Comparison of ENCODE assay signal across 9 cellular contexts in genomic region chr6:2110504-2110903, GRCh38.
DNase-seq lines count a peak whose midpoint lies in the region; ATAC-seq and TF ChIP-seq lines count a peak whose summit lies in the region.
"Had no signal": no experiment of that assay in that cellular context is flagged by ENCODE, and none has a peak within 500 bp of the region (broad histone marks: within the 10 kb centered on the region; RNA-seq: fewer than 3 reads in every experiment).

No MANE protein-coding gene starts in this region.

- no peak for TF ChIP-seq CTCF in coronary artery (IDR thresholded peaks at IDR 0.05)

- DNase-seq in ACHN (peak; percentile 11), coronary artery (ENCODE audit: low spot score) (no peak), NCI-H1048 (lab: John Stamatoyannopoulos, UW) (no peak), NCI-H1105 treated with DMSO at 0.1 percent for 48 hours (lab: John Stamatoyannopoulos, UW) (no peak), HK-2 (ENCODE audit: unreplicated experiment) (no peak), NCI-H510A treated with DMSO at 0.1 percent for 48 hours (lab: John Stamatoyannopoulos, UW) (no peak)

- peak overlapping the region; percentile 38 for H3K4me3 ChIP-seq in coronary artery
- H3K4me3 ChIP-seq: gastroesophageal sphincter had no signal

- peak; percentile 46 for ATAC-seq in GM18907 (IDR thresholded peaks at IDR 0.05; ENCODE audit: unreplicated experiment)
- ATAC-seq in HG03558 (IDR thresholded peaks at IDR 0.05; ENCODE audit: extremely low read depth, unreplicated experiment): peak; percentile 55

- in situ Hi-C loops in ACHN (cut with HindIII; ENCODE audit: low pct_ligation_motif_present, low pct_unique_long_range_greater_than_20kb, low sequenced_read_pairs): no loop called here

- peak overlapping the region; percentile 73 to 76 for H3K27ac ChIP-seq in coronary artery
